ENCODE assay signal across 8 cellular contexts in the genomic region with DNA sequence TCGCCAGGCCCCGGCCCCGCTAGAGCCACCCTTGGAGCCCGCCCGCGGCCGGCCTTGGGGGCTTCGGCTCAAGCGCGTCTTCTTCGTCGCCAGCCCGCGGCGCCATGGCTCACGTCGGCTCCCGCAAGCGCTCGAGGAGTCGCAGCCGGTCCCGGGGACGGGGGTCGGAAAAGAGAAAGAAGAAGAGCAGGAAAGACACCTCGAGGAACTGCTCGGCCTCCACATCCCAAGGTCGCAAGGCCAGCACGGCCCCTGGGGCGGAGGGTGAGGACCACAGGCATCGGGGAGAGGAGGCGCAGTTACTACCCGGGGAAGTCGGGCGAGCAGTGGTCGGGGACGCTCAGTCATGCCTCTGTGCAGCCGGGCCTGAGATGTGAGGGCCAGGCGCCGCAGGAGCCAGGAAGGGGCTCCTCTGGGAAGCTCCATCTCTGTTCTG. TPM values are rescaled to one million over a fixed set of nuclear protein-coding genes. Genes with fewer than 3 reads are reported as not detected.
DNase-seq lines count a peak whose midpoint lies in the region; ATAC-seq and TF ChIP-seq lines count a peak whose summit lies in the region.

No MANE protein-coding gene starts in this region.

- 0 out of 2 replicates have a peak, but pooled peaks cover 2% of the 10 kb centered on the region for H3K79me2 ChIP-seq in KMS-11 (ENCODE audit: insufficient read depth, low read depth)

- H3K27ac ChIP-seq in KMS-11 (peak overlapping the region; percentile 40), lower lobe of right lung (peak overlapping the region; percentile 89)

- H3K36me3 Mint-ChIP-seq in MCF 10A (ENCODE audit: insufficient read depth, unreplicated experiment) (peaks cover 28% of the 10 kb centered on the region), type B pancreatic cell (no peaks in the 10 kb centered on the region)

- H3K4me3 Mint-ChIP-seq in MCF 10A (ENCODE audit: unreplicated experiment): peak overlapping the region; percentile 85
- peak overlapping the region; percentile 90 for H3K4me3 Mint-ChIP-seq in type B pancreatic cell

- peak; percentile 29 for ATAC-seq in GM19351 (IDR thresholded peaks at IDR 0.05; ENCODE audit: unreplicated experiment)
- ATAC-seq in lower lobe of right lung: peak in 1 of 2 donors; percentile 8

- DNase-seq in AG04449 (ENCODE audit: low read depth, low spot score) (no peak), MCF 10A (ENCODE audit: unreplicated experiment) (no peak), lower lobe of right lung (no peak), type B pancreatic cell (ENCODE audit: extremely low spot score, unreplicated experiment) (no peak), putamen (ENCODE audit: low spot score) (no peak), GOT3 (lab: John Stamatoyannopoulos, UW) (no peak)

- H3K27me3 Mint-ChIP-seq in MCF 10A (ENCODE audit: insufficient read depth, unreplicated experiment): no peaks in the 10 kb centered on the region
- no peaks in the 10 kb centered on the region for H3K27me3 Mint-ChIP-seq in type B pancreatic cell

- intact Hi-C loops in MCF 10A (cut with micrococcal nuclease) (loop anchor here (2.0 to 5.0 kb wide), 2 partner anchors 171 to 252 kb away; a partner anchor contains a TSS), lower lobe of right lung (cut with DNase I) (no loop called here)

- no peaks in the 10 kb centered on the region for H3K27me3 ChIP-seq in KMS-11 (ENCODE audit: insufficient read depth, low read depth)
- no peaks in the 10 kb centered on the region for H3K27me3 ChIP-seq in lower lobe of right lung (ENCODE audit: low read depth)

- H3K4me2 ChIP-seq in KMS-11: peak overlapping the region; percentile 68

- peak overlapping the region; percentile 67 for H3K27ac Mint-ChIP-seq in MCF 10A (ENCODE audit: low read depth, unreplicated experiment)
- H3K27ac Mint-ChIP-seq in type B pancreatic cell: no peak overlapping the region

- peak overlapping the region; percentile 71 for H3K9ac ChIP-seq in KMS-11

- POLR2A ChIA-PET in AG04449 (lab: Yijun Ruan, JAX) (interaction anchor here (0.7 to 2.0 kb wide), 2 partner anchors 134 to 252 kb away, joined by 3 to 11 read pairs; a partner anchor contains a TSS), MCF 10A (lab: Yijun Ruan, JAX) (interaction anchor here (0.7 to 1.3 kb wide), 6 partner anchors 9 to 354 kb away, joined by 3 to 15 read pairs (median 4); a partner anchor contains a TSS)

- CTCF ChIA-PET in AG04449 (lab: Yijun Ruan, JAX): interaction anchor here (0.8 to 3.9 kb wide), 4 partner anchors 9 to 257 kb away, joined by 3 to 27 read pairs (median 4); no protein-coding TSS in a partner anchor
- CTCF ChIA-PET in MCF 10A (lab: Yijun Ruan, JAX): no interaction called here

- no peaks in the 10 kb centered on the region for H4K20me1 ChIP-seq in KMS-11 (ENCODE audit: insufficient read depth)

- H3K4me1 Mint-ChIP-seq in MCF 10A (ENCODE audit: insufficient read depth, unreplicated experiment) (peaks cover 10% of the 10 kb centered on the region), type B pancreatic cell (ENCODE audit: unreplicated experiment) (peaks cover 32% of the 10 kb centered on the region)

- 0 out of 2 replicates have a peak overlapping the region, but pooled peaks have one; percentile 34 for H2AFZ ChIP-seq in KMS-11 (ENCODE audit: low read depth)

- H3K36me3 ChIP-seq in KMS-11 (ENCODE audit: insufficient read depth): no peaks in the 10 kb centered on the region
- peaks cover 38% of the 10 kb centered on the region for H3K36me3 ChIP-seq in lower lobe of right lung

- no TSS peak for BruUV-seq in MCF 10A (replicated peaks; lab: Mats Ljungman, UMichigan)

- H3K9me3 Mint-ChIP-seq in MCF 10A (ENCODE audit: unreplicated experiment) (no peaks in the 10 kb centered on the region), type B pancreatic cell (no peaks in the 10 kb centered on the region)

- H3K9me3 ChIP-seq in lower lobe of right lung: no peaks in the 10 kb centered on the region

- H3K4me3 ChIP-seq in AG04449 (ENCODE audit: low read depth, low read length): peak overlapping the region; percentile 87
- H3K4me3 ChIP-seq in KMS-11 (IDR thresholded peaks at IDR 0.05; ENCODE audit: insufficient read depth, low read depth, low read length): no peak overlapping the region
- H3K4me3 ChIP-seq in lower lobe of right lung: peak overlapping the region; percentile 97

- TF ChIP-seq CTCF in AG04449 (IDR thresholded peaks at IDR 0.05; ENCODE audit: insufficient read depth, low read length, missing control alignments) (no peak), KMS-11 (conservative IDR thresholded peaks at IDR 0.05; ENCODE audit: low read depth, low read length) (no peak), MCF 10A (IDR thresholded peaks at IDR 0.05; ENCODE audit: unreplicated experiment) (no peak), lower lobe of right lung (IDR thresholded peaks at IDR 0.05) (no peak), type B pancreatic cell (conservative IDR thresholded peaks at IDR 0.05) (no peak)

- peaks cover 6% of the 10 kb centered on the region for H3K4me1 ChIP-seq in KMS-11 (ENCODE audit: low read depth, poor library complexity, severe bottlenecking)
- H3K4me1 ChIP-seq in lower lobe of right lung: peaks cover 84% of the 10 kb centered on the region

RNA-seq across cellular contexts. Expression of a gene that starts 0.6 kb away (rescaled TPM):
- total RNA-seq in MCF 10A (2022) (198 and 238 TPM in 2 replicates), lower lobe of right lung (139 TPM), type B pancreatic cell (ENCODE audit: low replicate concordance) (140 and 146 TPM in 2 replicates)

RNA-seq across cellular contexts. Expression of a gene that starts 6.0 kb away (rescaled TPM):
- 17.5 and 22.5 TPM in 2 replicates for total RNA-seq in MCF 10A (2022)
- total RNA-seq in lower lobe of right lung: 19.5 TPM
- 17.0 and 24.1 TPM in 2 replicates for total RNA-seq in type B pancreatic cell (ENCODE audit: low replicate concordance)

RNA-seq across cellular contexts. Expression of a gene that starts 14.8 kb away (rescaled TPM):
- total RNA-seq in MCF 10A (2022) (1.6 and 3.2 TPM in 2 replicates), lower lobe of right lung (2.9 TPM), type B pancreatic cell (ENCODE audit: low replicate concordance) (6.7 and 9.6 TPM in 2 replicates)
